Comparison of ENCODE assay signal across 20 cellular contexts in genomic region chr10:7906128-7906527, GRCh38.
"Had no signal": no experiment of that assay in that cellular context is flagged by ENCODE, and none has a peak within 500 bp of the region (broad histone marks: within the 10 kb centered on the region; RNA-seq: fewer than 3 reads in every experiment).

No MANE protein-coding gene starts in this region.

- H3K36me3 Mint-ChIP-seq: natural killer cell treated with Interleukin-12 subunit alpha and Interleukin-12 subunit beta and Interleukin-15 and Interleukin-18, amount 100 ng/mL, for 72 hours; neural progenitor cell had no signal

- DNase-seq: colonic mucosa; effector CD8-positive, alpha-beta T cell; endodermal cell; foreskin fibroblast; gastrocnemius medialis; head of caudate nucleus; mucosa of descending colon; naive B cell; psoas muscle; right cardiac atrium; spleen; stimulated activated CD4-positive, alpha-beta T cell treated with anti-CD3 and anti-CD28 coated beads, Interleukin-4, amount 100 ng/mL, for 4 hours; stimulated activated naive CD8-positive, alpha-beta T cell treated with anti-CD3 and anti-CD28 coated beads, Interleukin-15, Interleukin-2, amounts not matched to agents 100 U/mL and 50 U/mL, for 24 hours; transverse colon had no signal

- H3K4me1 Mint-ChIP-seq: neural progenitor cell had no signal

- ATAC-seq: esophagus mucosa; gastrocnemius medialis; mucosa of descending colon; natural killer cell treated with Interleukin-12 subunit alpha and Interleukin-12 subunit beta and Interleukin-15 and Interleukin-18, amount 100 ng/mL, for 72 hours; psoas muscle; right cardiac atrium; stimulated activated memory B cell treated with anti-CD40 and anti-IgM and Interleukin-4, amounts not matched to agents 10 μg/mL and 1 μg/mL and 100 μg/mL, for 72 hours; stimulated activated naive CD8-positive, alpha-beta T cell treated with anti-CD3 and anti-CD28 coated beads, Interleukin-15, Interleukin-2, amounts not matched to agents 100 U/mL and 50 U/mL, for 24 hours had no signal

- H3K9me3 Mint-ChIP-seq: dendritic cell treated with granulocyte-macrophage colony-stimulating factor and Interleukin-4, amounts not matched to agents 40 ng/mL and 50 ng/mL, for 4 days; endodermal cell; memory B cell; naive B cell; natural killer cell treated with Interleukin-12 subunit alpha and Interleukin-12 subunit beta and Interleukin-15 and Interleukin-18, amount 100 ng/mL, for 72 hours; neural progenitor cell; stimulated activated memory B cell treated with anti-CD40 and anti-IgM and Interleukin-4, amounts not matched to agents 10 μg/mL and 1 μg/mL and 100 μg/mL, for 72 hours had no signal

- H3K4me3 Mint-ChIP-seq: dendritic cell treated with granulocyte-macrophage colony-stimulating factor and Interleukin-4, amounts not matched to agents 40 ng/mL and 50 ng/mL, for 4 days; endodermal cell; memory B cell; naive B cell; natural killer cell treated with Interleukin-12 subunit alpha and Interleukin-12 subunit beta and Interleukin-15 and Interleukin-18, amount 100 ng/mL, for 72 hours; neural progenitor cell; stimulated activated memory B cell treated with anti-CD40 and anti-IgM and Interleukin-4, amounts not matched to agents 10 μg/mL and 1 μg/mL and 100 μg/mL, for 72 hours had no signal

- H3K27ac Mint-ChIP-seq: dendritic cell treated with granulocyte-macrophage colony-stimulating factor and Interleukin-4, amounts not matched to agents 40 ng/mL and 50 ng/mL, for 4 days; endodermal cell; memory B cell; naive B cell; natural killer cell treated with Interleukin-12 subunit alpha and Interleukin-12 subunit beta and Interleukin-15 and Interleukin-18, amount 100 ng/mL, for 72 hours; neural progenitor cell; stimulated activated memory B cell treated with anti-CD40 and anti-IgM and Interleukin-4, amounts not matched to agents 10 μg/mL and 1 μg/mL and 100 μg/mL, for 72 hours had no signal

- H3K27me3 Mint-ChIP-seq: dendritic cell treated with granulocyte-macrophage colony-stimulating factor and Interleukin-4, amounts not matched to agents 40 ng/mL and 50 ng/mL, for 4 days; memory B cell; naive B cell; natural killer cell treated with Interleukin-12 subunit alpha and Interleukin-12 subunit beta and Interleukin-15 and Interleukin-18, amount 100 ng/mL, for 72 hours; stimulated activated memory B cell treated with anti-CD40 and anti-IgM and Interleukin-4, amounts not matched to agents 10 μg/mL and 1 μg/mL and 100 μg/mL, for 72 hours had no signal
